In the genomic region with DNA sequence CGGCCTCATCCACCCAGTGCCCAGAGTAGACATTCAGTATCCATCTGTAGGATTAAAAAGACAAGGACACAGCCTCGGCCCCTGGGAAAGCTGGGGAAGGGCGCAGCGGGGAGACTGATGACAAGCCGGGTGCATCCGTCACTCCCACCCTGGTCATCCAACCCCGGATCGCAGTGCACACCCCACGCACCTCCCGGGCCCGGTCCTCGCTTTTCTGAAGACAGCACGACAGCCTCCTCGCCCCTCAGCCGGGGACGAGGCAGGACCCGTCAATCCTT, we compare ENCODE assay signal across 8 cellular contexts. TPM values are rescaled to one million over a fixed set of nuclear protein-coding genes. Genes with fewer than 3 reads are reported as not detected.
A peak's percentile ranks its signal among the peaks of the same experiment; 100 is the strongest.
DNase-seq lines count a peak whose midpoint lies in the region; ATAC-seq and TF ChIP-seq lines count a peak whose summit lies in the region.

No MANE protein-coding gene starts in this region.

- H3K27me3 ChIP-seq in CD4-positive, CD25-positive, alpha-beta regulatory T cell (ENCODE audit: control insufficient read depth, insufficient read depth, low read length) = no peaks in the 10 kb centered on the region
- H3K27me3 ChIP-seq in iPS DF 6.9 (ENCODE audit: control insufficient read depth, insufficient read depth, low read length) = peaks cover 3% of the 10 kb centered on the region; the same call in 1 of the 2 replicates
- H3K27me3 ChIP-seq in smooth muscle cell (ENCODE audit: low read depth) = no peaks in the 10 kb centered on the region

- peaks cover 28 to 60% (median 47%) of the 10 kb centered on the region in 4 donors for H3K4me1 Mint-ChIP-seq in CD4-positive, CD25-positive, alpha-beta regulatory T cell
- H3K4me1 Mint-ChIP-seq in activated naive CD8-positive, alpha-beta T cell treated with anti-CD3 and anti-CD28 coated beads for 36 hours = peaks cover 38% of the 10 kb centered on the region

- H3K9me3 Mint-ChIP-seq in CD4-positive, CD25-positive, alpha-beta regulatory T cell = peaks cover 0 to 4% (median 0%) of the 10 kb centered on the region in 7 donors
- H3K9me3 Mint-ChIP-seq in activated naive CD8-positive, alpha-beta T cell treated with anti-CD3 and anti-CD28 coated beads for 36 hours = no peaks in the 10 kb centered on the region

- H3K4me3 ChIP-seq in CD4-positive, CD25-positive, alpha-beta regulatory T cell (ENCODE audit: low read depth, low read length) = peak overlapping the region; percentile 92
- H3K4me3 ChIP-seq in iPS DF 6.9 (ENCODE audit: low read length) (peak overlapping the region; percentile 52; the same call in 1 of the 2 replicates), smooth muscle cell (peak overlapping the region; percentile 80)

- H3K4me3 Mint-ChIP-seq in CD4-positive, CD25-positive, alpha-beta regulatory T cell = peak overlapping the region; percentile 93 to 98 (median 96)
- peak overlapping the region; percentile 98 for H3K4me3 Mint-ChIP-seq in activated naive CD8-positive, alpha-beta T cell treated with anti-CD3 and anti-CD28 coated beads for 36 hours

- DNase-seq in CD4-positive, CD25-positive, alpha-beta regulatory T cell = peak in 1 of 3 donors; percentile 39
- DNase-seq in M059J (ENCODE audit: low read depth) (peak; percentile 44), iPS DF 6.9 (ENCODE audit: low read depth, low spot score) (no peak), smooth muscle cell (lab: John Stamatoyannopoulos, UW; ENCODE audit: unreplicated experiment) (no peak), NCI-H1417 treated with DMSO at 0.1 percent for 48 hours (lab: John Stamatoyannopoulos, UW) (no peak), SIG-M5 treated with dmso at 0.1 percent for 504 hours (lab: John Stamatoyannopoulos, UW; ENCODE audit: unreplicated experiment) (no peak), ureter (ENCODE audit: low spot score) (no peak)
- peak; percentile 45 for DNase-seq in activated naive CD8-positive, alpha-beta T cell treated with anti-CD3 and anti-CD28 coated beads for 36 hours

- no peak for ATAC-seq in CD4-positive, CD25-positive, alpha-beta regulatory T cell (ENCODE audit: low read depth in 2 of 2)

- peaks cover 32% of the 10 kb centered on the region for H4K20me1 ChIP-seq in smooth muscle cell (ENCODE audit: low read depth)

- peak overlapping the region; percentile 89 to 96 (median 94) for H3K27ac Mint-ChIP-seq in CD4-positive, CD25-positive, alpha-beta regulatory T cell
- peak overlapping the region; percentile 96 for H3K27ac Mint-ChIP-seq in activated naive CD8-positive, alpha-beta T cell treated with anti-CD3 and anti-CD28 coated beads for 36 hours

- no peak for TF ChIP-seq CTCF in smooth muscle cell (IDR thresholded peaks at IDR 0.05; ENCODE audit: borderline replicate concordance, insufficient read depth, poor library complexity, severe bottlenecking)

- peaks cover 8% of the 10 kb centered on the region for H3K27me3 Mint-ChIP-seq in CD4-positive, CD25-positive, alpha-beta regulatory T cell
- H3K27me3 Mint-ChIP-seq in activated naive CD8-positive, alpha-beta T cell treated with anti-CD3 and anti-CD28 coated beads for 36 hours = no peaks in the 10 kb centered on the region

- peak overlapping the region; percentile 85 for H3K9ac ChIP-seq in smooth muscle cell (ENCODE audit: low read depth)

- peaks cover 50% of the 10 kb centered on the region for H3K79me2 ChIP-seq in smooth muscle cell (ENCODE audit: low read depth)

- H3K4me1 ChIP-seq in CD4-positive, CD25-positive, alpha-beta regulatory T cell (ENCODE audit: control insufficient read depth, insufficient read depth, low read length, poor library complexity, severe bottlenecking) = peaks cover 50% of the 10 kb centered on the region
- H3K4me1 ChIP-seq in iPS DF 6.9 (ENCODE audit: control insufficient read depth, insufficient read depth, low read length) (0 out of 2 replicates have a peak, but pooled peaks cover 2% of the 10 kb centered on the region), smooth muscle cell (ENCODE audit: low read depth) (peaks cover 21% of the 10 kb centered on the region)

- H3K36me3 Mint-ChIP-seq in CD4-positive, CD25-positive, alpha-beta regulatory T cell = no peaks in the 10 kb centered on the region
- H3K36me3 Mint-ChIP-seq in activated naive CD8-positive, alpha-beta T cell treated with anti-CD3 and anti-CD28 coated beads for 36 hours = peaks cover 19% of the 10 kb centered on the region

- H3K9me3 ChIP-seq in CD4-positive, CD25-positive, alpha-beta regulatory T cell (ENCODE audit: control insufficient read depth in 2 of 2, low read length in 2 of 2) = no peaks in the 10 kb centered on the region
- H3K9me3 ChIP-seq in iPS DF 6.9 (ENCODE audit: control insufficient read depth, insufficient read depth, low read length) (no peaks in the 10 kb centered on the region), smooth muscle cell (replicated peaks; ENCODE audit: low read depth) (no peaks in the 10 kb centered on the region)

- peak overlapping the region; percentile 94 for H3K4me2 ChIP-seq in smooth muscle cell

- H3F3A ChIP-seq in smooth muscle cell (ENCODE audit: low read depth) = no peaks in the 10 kb centered on the region

- H3K27ac ChIP-seq in CD4-positive, CD25-positive, alpha-beta regulatory T cell (ENCODE audit: insufficient read depth, low read length, poor library complexity, severe bottlenecking) = peak overlapping the region; percentile 96
- H3K27ac ChIP-seq in iPS DF 6.9 (ENCODE audit: low read length) = no peak overlapping the region
- H3K27ac ChIP-seq in smooth muscle cell (ENCODE audit: low read depth) = peak overlapping the region; percentile 89

- no CpG with 5 or more reads among the region's 17 CpGs for WGBS in iPS DF 6.9 (ENCODE audit: insufficient coverage, insufficient read length)
- 2% methylated on average over 17 of the region's 17 CpGs for WGBS in smooth muscle cell (ENCODE audit: low lambda C conversion rate)

- peaks cover 4% of the 10 kb centered on the region for H3K36me3 ChIP-seq in CD4-positive, CD25-positive, alpha-beta regulatory T cell (ENCODE audit: control insufficient read depth, insufficient read depth, low read length)
- H3K36me3 ChIP-seq in iPS DF 6.9 (ENCODE audit: control insufficient read depth, insufficient read depth, low read length) = no peaks in the 10 kb centered on the region
- no peaks in the 10 kb centered on the region for H3K36me3 ChIP-seq in smooth muscle cell (ENCODE audit: low read depth)

- peak overlapping the region; percentile 91 for H2AFZ ChIP-seq in smooth muscle cell (ENCODE audit: low read depth)

RNA-seq across cellular contexts. Expression of gene FCHSD2, which starts 1.1 kb away (rescaled TPM):
- total RNA-seq in CD4-positive, CD25-positive, alpha-beta regulatory T cell = 56.6 TPM
- 10 to 100 TPM; 13.5 to 22.8 (median 19.5) TPM for polyA plus RNA-seq in CD4-positive, CD25-positive, alpha-beta regulatory T cell
- 6.6 and 10.3 TPM in 2 replicates for total RNA-seq in M059J (2014; rRNA removed; shearing (Covaris generic))
- total RNA-seq in activated naive CD8-positive, alpha-beta T cell treated with anti-CD3 and anti-CD28 coated beads for 36 hours = 10 to 100 TPM; 19.9 to 22.6 TPM
- total RNA-seq in smooth muscle cell (14.6 and 18.3 TPM in 2 replicates), ureter (42.5 TPM)
- 18.8 and 24.3 TPM in 2 replicates for polyA plus RNA-seq in smooth muscle cell

Comparison
In these comparisons a context has a peak if more than half of its experiments do, and no peak if none do; other contexts are left out.
1. DNase-seq: peak in M059J (single experiment) and activated naive CD8-positive, alpha-beta T cell treated with anti-CD3 and anti-CD28 coated beads for 36 hours (single experiment); none in iPS DF 6.9 (single experiment), smooth muscle cell (single experiment), NCI-H1417 treated with DMSO at 0.1 percent for 48 hours (single experiment), SIG-M5 treated with dmso at 0.1 percent for 504 hours (single experiment) and ureter (single experiment).
2. Peak in every context shown above with its lines, with median percentiles within 50 percentile points of each other: H3K4me3 ChIP-seq.